ENCODE assay signal across 8 cellular contexts in the genomic region with DNA sequence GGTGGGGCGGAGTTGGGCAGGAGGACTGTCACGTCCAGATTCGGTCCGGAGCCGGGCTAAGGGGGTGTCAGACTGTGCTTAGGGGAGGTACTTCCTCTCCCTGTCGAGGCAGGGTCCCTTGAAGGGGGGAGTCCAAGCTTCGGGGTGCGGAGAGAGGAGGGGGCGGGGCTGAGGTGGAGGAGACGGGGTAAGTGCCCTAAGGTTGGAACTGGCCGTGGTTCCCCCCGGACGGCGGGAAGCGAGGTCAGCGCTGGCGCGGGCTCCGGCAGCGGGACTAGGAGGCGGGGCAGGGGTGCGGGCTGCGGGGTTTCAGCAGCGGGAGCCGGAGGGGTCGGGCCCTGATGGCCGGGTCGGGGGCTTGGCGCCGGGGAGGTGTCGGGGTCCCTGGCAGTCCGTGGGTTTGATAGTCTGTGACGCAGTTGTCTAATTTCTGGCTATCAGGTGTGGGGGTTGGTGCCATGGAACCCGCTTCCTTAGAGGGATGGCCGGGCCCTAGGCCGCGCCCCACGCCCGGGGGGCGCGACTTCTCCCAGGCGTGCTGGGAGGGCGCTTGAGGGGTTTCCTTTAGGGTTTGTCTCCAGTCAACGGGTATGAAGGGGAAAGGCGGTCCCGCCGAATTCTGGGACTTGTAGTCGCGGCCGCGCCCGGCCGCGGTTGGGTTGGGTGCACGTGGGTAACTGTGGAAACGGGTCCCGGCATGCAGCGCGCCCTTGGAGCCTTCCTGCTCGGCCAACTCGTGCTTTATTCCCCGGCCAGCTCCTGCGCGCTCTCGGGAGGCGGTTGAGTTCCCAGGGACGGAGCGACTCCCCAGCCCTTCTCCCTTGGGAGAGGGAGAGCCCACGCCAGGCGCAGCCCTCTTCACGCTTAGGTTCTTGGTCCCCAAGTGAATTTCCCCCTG. TPM values are rescaled to one million over a fixed set of nuclear protein-coding genes. Genes with fewer than 3 reads are reported as not detected.
DNase-seq lines count a peak whose midpoint lies in the region; ATAC-seq and TF ChIP-seq lines count a peak whose summit lies in the region.

No MANE protein-coding gene starts in this region.

- peak overlapping the region; percentile 98 for H3K4me2 ChIP-seq in fibroblast of lung (ENCODE audit: extremely low read depth, insufficient read depth, low read length)

- CTCF ChIA-PET in naive thymus-derived CD4-positive, alpha-beta T cell (lab: Charles Lee): no interaction called here

- H3K27ac Mint-ChIP-seq in naive thymus-derived CD4-positive, alpha-beta T cell: peak overlapping the region; percentile 3 to 98 (median 87)
- peak overlapping the region; percentile 82 for H3K27ac Mint-ChIP-seq in stimulated activated naive B cell treated with anti-CD40 and anti-IgM and Interleukin-4, amounts not matched to agents 10 μg/mL and 1 μg/mL and 100 μg/mL, for 72 hours

- POLR2A ChIA-PET in naive thymus-derived CD4-positive, alpha-beta T cell (lab: Charles Lee): interaction anchor here (0.7 to 1.8 kb wide), 2 partner anchors 868 to 1143 kb away, joined by 3 to 13 read pairs; no protein-coding TSS in a partner anchor

- H3K4me3 Mint-ChIP-seq in naive thymus-derived CD4-positive, alpha-beta T cell: peak overlapping the region; percentile 90 to 100 (median 96)
- H3K4me3 Mint-ChIP-seq in stimulated activated naive B cell treated with anti-CD40 and anti-IgM and Interleukin-4, amounts not matched to agents 10 μg/mL and 1 μg/mL and 100 μg/mL, for 72 hours: peak overlapping the region; percentile 94 to 98

- H3K36me3 Mint-ChIP-seq in naive thymus-derived CD4-positive, alpha-beta T cell: peaks cover 0 to 6% (median under 1%) of the 10 kb centered on the region in 5 donors
- peaks cover 2 to 4% of the 10 kb centered on the region in 2 donors for H3K36me3 Mint-ChIP-seq in stimulated activated naive B cell treated with anti-CD40 and anti-IgM and Interleukin-4, amounts not matched to agents 10 μg/mL and 1 μg/mL and 100 μg/mL, for 72 hours

- H3K27me3 ChIP-seq in Peyer's patch: no peaks in the 10 kb centered on the region
- H3K27me3 ChIP-seq in fibroblast of lung (ENCODE audit: control insufficient read depth, insufficient read depth, low read length): no peaks in the 10 kb centered on the region
- H3K27me3 ChIP-seq in naive thymus-derived CD4-positive, alpha-beta T cell (ENCODE audit: control insufficient read depth in 2 of 2, insufficient read depth in 2 of 2, low read length in 2 of 2): no peaks in the 10 kb centered on the region

- H3K36me3 ChIP-seq in Peyer's patch (no peaks in the 10 kb centered on the region), fibroblast of lung (ENCODE audit: control insufficient read depth, insufficient read depth, low read length) (peaks cover under 1% of the 10 kb centered on the region)
- peaks cover 0 to 12% (median 0%) of the 10 kb centered on the region in 3 experiments for H3K36me3 ChIP-seq in naive thymus-derived CD4-positive, alpha-beta T cell (ENCODE audit: control insufficient read depth in 2 of 3, insufficient read depth in 3 of 3, low read length in 3 of 3)

- TF ChIP-seq CTCF in Peyer's patch (IDR thresholded peaks at IDR 0.05) (no peak), fibroblast of lung (conservative IDR thresholded peaks at IDR 0.05 in 1 of 2, IDR thresholded peaks at IDR 0.05 in 1 of 2; ENCODE audit: low read depth in 1 of 2, low read length in 2 of 2) (no peak)

- H2AFZ ChIP-seq in fibroblast of lung (ENCODE audit: low read length): peak overlapping the region; percentile 77

- H3K79me2 ChIP-seq in fibroblast of lung (ENCODE audit: control insufficient read depth, insufficient read depth, low read length): peaks cover 48% of the 10 kb centered on the region

- H3K9me3 ChIP-seq in Peyer's patch (no peaks in the 10 kb centered on the region), fibroblast of lung (ENCODE audit: control insufficient read depth, insufficient read depth, low read depth, low read length) (no peaks in the 10 kb centered on the region)
- H3K9me3 ChIP-seq in naive thymus-derived CD4-positive, alpha-beta T cell (ENCODE audit: control insufficient read depth in 2 of 3, low read length in 3 of 3): no peaks in the 10 kb centered on the region

- TF ChIP-seq POLR2A in Peyer's patch (IDR thresholded peaks at IDR 0.05): no peak

- intact Hi-C loops in naive thymus-derived CD4-positive, alpha-beta T cell (cut with micrococcal nuclease): loop anchor here (1.0 to 10.0 kb wide), 10 partner anchors 13 to 1533 kb away; partner anchors contain the start of genes SGCB (in 2 of the 2), USP46 (in 2 of the 2), FIP1L1 (in 1 of the 2) and RASL11B (in 1 of the 2)

- peak overlapping the region; percentile 70 for H3K9ac ChIP-seq in fibroblast of lung (ENCODE audit: insufficient read depth, low read length)

- DNase-seq in DMS79 (lab: John Stamatoyannopoulos, UW) (peak; percentile 78), KG1 (lab: John Stamatoyannopoulos, UW) (peak; percentile 85), Peyer's patch (peak; percentile 93 to 97 (median 93)), fibroblast of lung (ENCODE audit: low read depth in 2 of 2) (peak; percentile 90 to 94)
- peak; percentile 57 to 66 for DNase-seq in activated T-helper 1 cell treated with anti-CD3 and anti-CD28 coated beads, Interleukin-2, amount 50 U/mL, for 16 hours (ENCODE audit: low read depth in 1 of 2, low spot score in 1 of 2)
- peak; percentile 54 to 82 (median 78) for DNase-seq in naive thymus-derived CD4-positive, alpha-beta T cell
- DNase-seq in stimulated activated naive B cell treated with anti-CD40 and anti-IgM and Interleukin-4, amounts not matched to agents 10 μg/mL and 1 μg/mL and 100 μg/mL, for 72 hours: peak; percentile 77

- no peaks in the 10 kb centered on the region for H4K20me1 ChIP-seq in fibroblast of lung (ENCODE audit: control insufficient read depth, extremely low read depth, insufficient read depth, low read length)

- peaks cover 0 to 11% (median 0%) of the 10 kb centered on the region in 5 donors for H3K27me3 Mint-ChIP-seq in naive thymus-derived CD4-positive, alpha-beta T cell
- no peaks in the 10 kb centered on the region for H3K27me3 Mint-ChIP-seq in stimulated activated naive B cell treated with anti-CD40 and anti-IgM and Interleukin-4, amounts not matched to agents 10 μg/mL and 1 μg/mL and 100 μg/mL, for 72 hours

- H3K9me3 Mint-ChIP-seq in naive thymus-derived CD4-positive, alpha-beta T cell: peaks cover 0 to 1% (median 0%) of the 10 kb centered on the region in 11 donors
- H3K9me3 Mint-ChIP-seq in stimulated activated naive B cell treated with anti-CD40 and anti-IgM and Interleukin-4, amounts not matched to agents 10 μg/mL and 1 μg/mL and 100 μg/mL, for 72 hours: peaks cover 0 to 2% of the 10 kb centered on the region in 2 donors

- H3K4me1 Mint-ChIP-seq in naive thymus-derived CD4-positive, alpha-beta T cell: peaks cover 12 to 44% (median 33%) of the 10 kb centered on the region in 7 donors
- peaks cover 4 to 23% of the 10 kb centered on the region in 2 donors for H3K4me1 Mint-ChIP-seq in stimulated activated naive B cell treated with anti-CD40 and anti-IgM and Interleukin-4, amounts not matched to agents 10 μg/mL and 1 μg/mL and 100 μg/mL, for 72 hours

- H3K4me3 ChIP-seq in Peyer's patch (peak overlapping the region; percentile 94 to 99 (median 96)), fibroblast of lung (replicated peaks in 1 of 4; ENCODE audit: control extremely low read depth in 1 of 4, insufficient read depth in 1 of 4, low read depth in 3 of 4, low read length in 4 of 4) (peak overlapping the region; percentile 73 to 92 (median 82))
- peak overlapping the region; percentile 85 for H3K4me3 ChIP-seq in naive thymus-derived CD4-positive, alpha-beta T cell (ENCODE audit: low read length)

- peak; percentile 33 for ATAC-seq in GM21737 (IDR thresholded peaks at IDR 0.05; ENCODE audit: unreplicated experiment)
- peak; percentile 58 for ATAC-seq in naive thymus-derived CD4-positive, alpha-beta T cell
- ATAC-seq in stimulated activated naive B cell treated with anti-CD40 and anti-IgM and Interleukin-4, amounts not matched to agents 10 μg/mL and 1 μg/mL and 100 μg/mL, for 72 hours (replicated peaks): peak; percentile 49 to 54

- H3K27ac ChIP-seq in Peyer's patch (peak overlapping the region; percentile 87 to 99 (median 94)), fibroblast of lung (ENCODE audit: insufficient read depth, low read length) (peak overlapping the region; percentile 69)
- peak overlapping the region; percentile 76 for H3K27ac ChIP-seq in naive thymus-derived CD4-positive, alpha-beta T cell (ENCODE audit: low read depth, low read length)

- H3K4me1 ChIP-seq in Peyer's patch (peaks cover 0 to 14% (median 0%) of the 10 kb centered on the region in 4 donors), fibroblast of lung (ENCODE audit: control insufficient read depth, extremely low read depth, insufficient read depth, low read length) (peaks cover 2% of the 10 kb centered on the region)
- peaks cover 4% of the 10 kb centered on the region in 2 donors for H3K4me1 ChIP-seq in naive thymus-derived CD4-positive, alpha-beta T cell (ENCODE audit: control insufficient read depth in 2 of 2, insufficient read depth in 2 of 2, low read length in 2 of 2)

RNA-seq across cellular contexts. Expression of gene DCUN1D4, which starts 1.5 kb away (rescaled TPM):
- 10 to 100 TPM; 26.5 to 39.8 (median 28.8) TPM for total RNA-seq in Peyer's patch
- total RNA-seq in fibroblast of lung: 50.7 and 52.4 TPM in 2 replicates
- 35.5 and 44.3 TPM in 2 replicates for polyA plus RNA-seq in fibroblast of lung
- 23.6 and 28.8 TPM in 2 replicates for polyA plus RNA-seq in fibroblast of lung (2012)
- polyA minus RNA-seq in fibroblast of lung (ENCODE audit: low replicate concordance): 9.8 and 14.6 TPM in 2 replicates
- total RNA-seq in naive thymus-derived CD4-positive, alpha-beta T cell: 10 to 100 TPM; 31.3 to 60.7 (median 35.3) TPM
- 10 to 100 TPM; 15.4 to 15.5 TPM for polyA plus RNA-seq in naive thymus-derived CD4-positive, alpha-beta T cell

Comparison
In these comparisons a context has a peak if more than half of its experiments do, and no peak if none do; other contexts are left out.
1. Peak in every context shown above with its lines: DNase-seq, ATAC-seq, H3K4me3 ChIP-seq and H3K27ac ChIP-seq.